In genomic region chr19:8592231-8593009, GRCh38 we compare ENCODE assay signal across 8 cellular contexts. TPM values are rescaled to one million over a fixed set of nuclear protein-coding genes. Genes with fewer than 3 reads are reported as not detected.
A peak's percentile ranks its signal among the peaks of the same experiment; 100 is the strongest.
DNase-seq lines count a peak whose midpoint lies in the region; ATAC-seq and TF ChIP-seq lines count a peak whose summit lies in the region.

No MANE protein-coding gene starts in this region.

- H3K27me3 ChIP-seq in WERI-Rb-1 (ENCODE audit: insufficient read depth, low read depth, severe bottlenecking) (peaks cover 6% of the 10 kb centered on the region), gastrocnemius medialis (peaks cover 0 to 13% (median 4%) of the 10 kb centered on the region in 3 donors)

- DNase-seq in HUDEP-2 (lab: John Stamatoyannopoulos, UW; ENCODE audit: unreplicated experiment in 76 of 76) (peak in 70 of 76 experiments; percentile 33 to 95 (median 82)), WERI-Rb-1 (peak; percentile 96), gastrocnemius medialis (peak; percentile 73 to 82), AML-193 (lab: John Stamatoyannopoulos, UW) (no peak)

- in situ Hi-C loops in gastrocnemius medialis (cut with MboI; ENCODE audit: low sequenced_read_pairs in 4 of 4), result no loop called here

- no peak for TF ChIP-seq POLR2A in gastrocnemius medialis (IDR thresholded peaks at IDR 0.05)

- H3K4me3 ChIP-seq in WERI-Rb-1 (ENCODE audit: low read depth, low read length), result peak overlapping the region; percentile 37
- H3K4me3 ChIP-seq in iPS-18c (ENCODE audit: insufficient read depth, low read depth, low read length), result peak overlapping the region; percentile 49; the same call in 1 of the 2 replicates
- H3K4me3 ChIP-seq in gastrocnemius medialis, result peak overlapping the region; percentile 32 to 55 (median 44)

- H3K9me3 ChIP-seq in WERI-Rb-1 (ENCODE audit: severe bottlenecking) (no peaks in the 10 kb centered on the region), iPS-18c (ENCODE audit: control insufficient read depth, insufficient read depth, low read length) (peaks cover 4% of the 10 kb centered on the region), gastrocnemius medialis (no peaks in the 10 kb centered on the region)

- H3K4me1 ChIP-seq in gastrocnemius medialis, result peaks cover 0 to 5% of the 10 kb centered on the region in 2 donors

- peaks cover 0 to 2% (median 0%) of the 10 kb centered on the region in 5 experiments for H3K9me3 Mint-ChIP-seq in brain

- intact Hi-C loops in gastrocnemius medialis (cut with DNase I; ENCODE audit: low total_unique reads), result no loop called here

- peak overlapping the region; percentile 81 to 89 (median 83) for H3K4me3 Mint-ChIP-seq in brain

- H3K4me1 Mint-ChIP-seq in brain, result peaks cover 26% of the 10 kb centered on the region

- H3K36me3 Mint-ChIP-seq in brain, result peaks cover 33% of the 10 kb centered on the region

- no peaks in the 10 kb centered on the region for H3K36me3 ChIP-seq in WERI-Rb-1
- no peaks in the 10 kb centered on the region for H3K36me3 ChIP-seq in gastrocnemius medialis

- peak overlapping the region; percentile 60 to 93 (median 82) for H3K27ac Mint-ChIP-seq in brain

- TF ChIP-seq CTCF in WERI-Rb-1 (IDR thresholded peaks at IDR 0.05; ENCODE audit: low read depth, low read length) (no peak), brain (conservative IDR thresholded peaks at IDR 0.05) (no peak), gastrocnemius medialis (IDR thresholded peaks at IDR 0.05 in 4 of 5, conservative IDR thresholded peaks at IDR 0.05 in 1 of 5) (no peak)

- H3K27ac ChIP-seq in WERI-Rb-1, result no peak overlapping the region
- no peak overlapping the region for H3K27ac ChIP-seq in gastrocnemius medialis

- ATAC-seq in gastrocnemius medialis, result peak; percentile 71 to 81
- ATAC-seq in GM18858 (IDR thresholded peaks at IDR 0.05; ENCODE audit: unreplicated experiment), result no peak
- no peak for ATAC-seq in HG03139 (IDR thresholded peaks at IDR 0.05; ENCODE audit: unreplicated experiment)

- peaks cover 3% of the 10 kb centered on the region for H3K27me3 Mint-ChIP-seq in brain

RNA-seq across cellular contexts. Expression of gene MYO1F, which starts 15.2 kb away (rescaled TPM):
- polyA plus RNA-seq in brain (ENCODE audit: insufficient read depth, low read depth, low replicate concordance), result 2.4 TPM
- total RNA-seq in gastrocnemius medialis, result 1 to 10 TPM in 3 of 4 donors, under 1 TPM in 1; 0.24 to 4.0 (median 1.8) TPM

RNA-seq across cellular contexts. Expression of gene ADAMTS10, which starts 18.1 kb away (rescaled TPM):
- polyA plus RNA-seq in brain (ENCODE audit: insufficient read depth, low read depth, low replicate concordance), result 2.6 TPM
- total RNA-seq in gastrocnemius medialis, result 1 to 10 TPM; 2.2 to 7.7 (median 3.6) TPM

RNA-seq across cellular contexts. Expression of gene NFILZ, which starts 38.0 kb away (rescaled TPM):
- not detected for polyA plus RNA-seq in brain (ENCODE audit: insufficient read depth, low read depth, low replicate concordance)
- not detected for total RNA-seq in gastrocnemius medialis

Comparison
In these comparisons a context has a peak if more than half of its experiments do, and no peak if none do; other contexts are left out.
1. DNase-seq: peak in HUDEP-2 (70 of 76), WERI-Rb-1 (single experiment) and gastrocnemius medialis (2 of 2); none in AML-193 (0 of 2).
2. ATAC-seq: peak in gastrocnemius medialis (2 of 2); none in GM18858 (single experiment) and HG03139 (single experiment).
3. Peak in every context shown above with its lines, with median percentiles within 50 percentile points of each other: H3K4me3 ChIP-seq.